9 cellular contexts compared by ENCODE assay signal in genomic region chr1:3775498-3776230, GRCh38. TPM values are rescaled to one million over a fixed set of nuclear protein-coding genes. Genes with fewer than 3 reads are reported as not detected.
DNase-seq lines count a peak whose midpoint lies in the region; ATAC-seq and TF ChIP-seq lines count a peak whose summit lies in the region.
"Had no signal": no experiment of that assay in that cellular context is flagged by ENCODE, and none has a peak within 500 bp of the region (broad histone marks: within the 10 kb centered on the region; RNA-seq: fewer than 3 reads in every experiment).

No MANE protein-coding gene starts in this region.

- H3K36me3 Mint-ChIP-seq in activated naive CD8-positive, alpha-beta T cell treated with anti-CD3 and anti-CD28 coated beads, Interleukin-2, amount 50 U/mL, for 24 hours (ENCODE audit: low read depth) = peaks cover 10% of the 10 kb centered on the region

- H4K8ac ChIP-seq in IMR-90 (ENCODE audit: low read depth in 2 of 2, low read length in 2 of 2) = peak overlapping the region; percentile 37 to 74; a peak in 3 of 4 replicates

- BruUV-seq in IMR-90 (replicated peaks; lab: Mats Ljungman, UMichigan) = no TSS peak

- intact Hi-C loops in IMR-90 (cut with micrococcal nuclease) = no loop called here

- dilution Hi-C loops in IMR-90 (cut with HindIII; ENCODE audit: low sequenced_read_pairs, unreplicated experiment) = no loop called here

- no peak overlapping the region for H2BK20ac ChIP-seq in IMR-90 (ENCODE audit: low read depth, low read length)

- H3K4me3 Mint-ChIP-seq in activated naive CD8-positive, alpha-beta T cell treated with anti-CD3 and anti-CD28 coated beads, Interleukin-2, amount 50 U/mL, for 24 hours = no peak overlapping the region

- H2AK5ac ChIP-seq in IMR-90 (ENCODE audit: low read depth, low read length) = no peak overlapping the region

- DNase-seq in DND-41 (peak; percentile 43), IMR-90 (peak; percentile 59), SHP77 (lab: John Stamatoyannopoulos, UW) (peak; percentile 77 to 91), hepatic stellate cell (ENCODE audit: low spot score) (peak; percentile 87)
- DNase-seq in activated naive CD8-positive, alpha-beta T cell treated with anti-CD3 and anti-CD28 coated beads, Interleukin-2, amount 50 U/mL, for 24 hours = peak; percentile 46
- DNase-seq in stimulated activated CD4-positive, alpha-beta T cell treated with anti-CD3 and anti-CD28 coated beads, Interleukin-2, amount 100 ng/mL, for 24 hours = peak; percentile 53 to 62

- no peaks in the 10 kb centered on the region for H3K9me3 Mint-ChIP-seq in activated naive CD8-positive, alpha-beta T cell treated with anti-CD3 and anti-CD28 coated beads, Interleukin-2, amount 50 U/mL, for 24 hours

- no peak overlapping the region for H3K18ac ChIP-seq in IMR-90 (ENCODE audit: low read depth, low read length)

- WGBS in IMR-90 (ENCODE audit: extremely low coverage in 2 of 2, insufficient read length in 1 of 2), 2 experiments = 49% methylated on average over 7 of the region's 27 CpGs; no CpG with 5 or more reads in 1 of the 2 experiments

- H3K9ac ChIP-seq in DND-41 (ENCODE audit: low read depth, low read length) (no peak overlapping the region), IMR-90 (ENCODE audit: low read depth, low read length) (no peak overlapping the region)

- H2BK15ac ChIP-seq in IMR-90 (ENCODE audit: low read depth, low read length) = no peak overlapping the region

- H4K91ac ChIP-seq in IMR-90 (ENCODE audit: insufficient read depth, low read depth, low read length) = no peak overlapping the region

- no peak overlapping the region for H3K56ac ChIP-seq in IMR-90 (ENCODE audit: extremely low read depth, insufficient read depth, low read length)

- H2AFZ ChIP-seq in DND-41 (ENCODE audit: low read depth, low read length) = no peak overlapping the region
- peak overlapping the region; percentile 89 for H2AFZ ChIP-seq in IMR-90 (replicated peaks; ENCODE audit: low read length, poor library complexity)

- POLR2A ChIA-PET in IMR-90 (lab: Charles Lee; ENCODE audit: unreplicated experiment) = no interaction called here

- TF ChIP-seq CTCF in DND-41 (IDR thresholded peaks at IDR 0.05; ENCODE audit: borderline replicate concordance, extremely low read depth, low read length, poor library complexity, severe bottlenecking) (peak; percentile 62), IMR-90 (conservative IDR thresholded peaks at IDR 0.05; ENCODE audit: low read depth, low read length) (0 out of 2 replicates have a peak, but pooled peaks have one; percentile 9)

- H4K5ac ChIP-seq in IMR-90 (ENCODE audit: low read depth, low read length) = 0 out of 2 replicates have a peak overlapping the region, but pooled peaks have one; percentile 16

- H3K4me1 Mint-ChIP-seq in activated naive CD8-positive, alpha-beta T cell treated with anti-CD3 and anti-CD28 coated beads, Interleukin-2, amount 50 U/mL, for 24 hours = peaks cover 17% of the 10 kb centered on the region

- H3K36me3 ChIP-seq in DND-41 (ENCODE audit: insufficient read depth, low read length) (peaks cover 19% of the 10 kb centered on the region), IMR-90 (ENCODE audit: control insufficient read depth, insufficient read depth, low read length) (peaks cover 16% of the 10 kb centered on the region)

- H3K23ac ChIP-seq in IMR-90 (ENCODE audit: low read depth, low read length) = no peak overlapping the region

- H4K20me1 ChIP-seq in DND-41 (ENCODE audit: insufficient read depth, low read length) (peaks cover 24% of the 10 kb centered on the region), IMR-90 (ENCODE audit: insufficient read depth, low read length) (no peaks in the 10 kb centered on the region)

- H3K27me3 ChIP-seq in DND-41 (ENCODE audit: insufficient read depth, low read length, poor library complexity) (no peaks in the 10 kb centered on the region), IMR-90 (ENCODE audit: control insufficient read depth, insufficient read depth, low read length) (no peaks in the 10 kb centered on the region)

- no peak overlapping the region for H3K27ac Mint-ChIP-seq in activated naive CD8-positive, alpha-beta T cell treated with anti-CD3 and anti-CD28 coated beads, Interleukin-2, amount 50 U/mL, for 24 hours

- H3K9me3 ChIP-seq in DND-41 (ENCODE audit: insufficient read depth, low read length, severe bottlenecking) (no peaks in the 10 kb centered on the region), IMR-90 (ENCODE audit: control insufficient read depth, insufficient read depth, low read length) (no peaks in the 10 kb centered on the region)

- no peak overlapping the region for H2BK120ac ChIP-seq in IMR-90 (ENCODE audit: low read depth, low read length)

- in situ Hi-C loops in IMR-90 (cut with MboI; ENCODE audit: low sequenced_read_pairs) = no loop called here

- ATAC-seq in DND-41 (ENCODE audit: insufficient read depth, low read depth) = peak; percentile 68
- peak; percentile 59 for ATAC-seq in IMR-90 (ENCODE audit: low read depth)
- ATAC-seq in activated naive CD8-positive, alpha-beta T cell treated with anti-CD3 and anti-CD28 coated beads, Interleukin-2, amount 50 U/mL, for 24 hours = peak; percentile 44
- no peak for ATAC-seq in GM18519 (IDR thresholded peaks at IDR 0.05; ENCODE audit: low FRiP score, unreplicated experiment)
- no peak for ATAC-seq in GM19395 (IDR thresholded peaks at IDR 0.05; ENCODE audit: unreplicated experiment)

- no peaks in the 10 kb centered on the region for H3K27me3 Mint-ChIP-seq in activated naive CD8-positive, alpha-beta T cell treated with anti-CD3 and anti-CD28 coated beads, Interleukin-2, amount 50 U/mL, for 24 hours

- H3K27ac ChIP-seq in DND-41 (ENCODE audit: low read length) (no peak overlapping the region), IMR-90 (ENCODE audit: insufficient read depth, low read length) (no peak overlapping the region)

- H3K79me1 ChIP-seq in IMR-90 (ENCODE audit: low read depth in 1 of 2, low read length in 2 of 2) = no peaks in the 10 kb centered on the region

- H3K4me2 ChIP-seq in DND-41 (ENCODE audit: insufficient read depth, low read length) (no peak overlapping the region), IMR-90 (ENCODE audit: low read depth, low read length) (peak overlapping the region; percentile 55; the same call in 1 of the 2 replicates)

- H2AK9ac ChIP-seq in IMR-90 (replicated peaks; ENCODE audit: low read depth, low read length, poor library complexity) = peak overlapping the region; percentile 52

- H3K79me2 ChIP-seq in DND-41 (ENCODE audit: insufficient read depth, low read length) = no peaks in the 10 kb centered on the region

- no peaks in the 10 kb centered on the region for H3K4me1 ChIP-seq in DND-41 (ENCODE audit: insufficient read depth, low read length)
- peaks cover 18% of the 10 kb centered on the region for H3K4me1 ChIP-seq in IMR-90 (ENCODE audit: control insufficient read depth, insufficient read depth, low read length)

- H3K14ac ChIP-seq in IMR-90 (replicated peaks; ENCODE audit: low read depth, low read length) = no peak overlapping the region

- TF ChIP-seq POLR2A in IMR-90 (IDR thresholded peaks at IDR 0.05; ENCODE audit: low read depth, low read length) = no peak

- CTCF ChIA-PET in IMR-90 (lab: Yijun Ruan, JAX) = interaction anchor here (1.2 kb wide), 1 partner anchor 80 kb away, joined by 3 read pairs; no protein-coding TSS in a partner anchor

- H2BK5ac ChIP-seq in IMR-90 (ENCODE audit: low read depth, low read length, poor library complexity, severe bottlenecking) = no peak overlapping the region

- H3K4ac ChIP-seq in IMR-90 (ENCODE audit: low read depth, low read length) = no peak overlapping the region

- TF ChIP-seq RAD21 in IMR-90 (IDR thresholded peaks at IDR 0.05; ENCODE audit: low read length) = no peak

- H3K9me1 ChIP-seq in IMR-90 (ENCODE audit: insufficient read depth, low read length) = peaks cover 4% of the 10 kb centered on the region; the same call in 1 of the 2 replicates

- H3K4me3 ChIP-seq in DND-41 (ENCODE audit: low read depth in 1 of 2, low read length in 2 of 2) = no peak overlapping the region
- no peak overlapping the region for H3K4me3 ChIP-seq in IMR-90 (ENCODE audit: insufficient read depth, low read depth, low read length)

TF ChIP-seq in IMR-90, 13 proteins besides CTCF, POLR2A, EP300 and RAD21:
- TF ChIP-seq CEBPB (IDR thresholded peaks at IDR 0.05; ENCODE audit: low read depth, low read length) (no peak), MAZ (IDR thresholded peaks at IDR 0.05; ENCODE audit: borderline replicate concordance, low read depth, low read length) (peak; percentile 12; the same call in 1 of the 2 replicates), RFX5 (IDR thresholded peaks at IDR 0.05; ENCODE audit: low read depth, low read length) (no peak), USF2 (IDR thresholded peaks at IDR 0.05; ENCODE audit: low read depth, low read length) (no peak), RCOR1 (IDR thresholded peaks at IDR 0.05; ENCODE audit: insufficient replicate concordance, low read length) (no peak), FOS (IDR thresholded peaks at IDR 0.05; ENCODE audit: low read depth, low read length) (no peak), NFE2L2 (IDR thresholded peaks at IDR 0.05; ENCODE audit: low read depth, low read length) (no peak), MXI1 (IDR thresholded peaks at IDR 0.05; ENCODE audit: borderline replicate concordance, low read depth, low read length) (no peak), MAFK (IDR thresholded peaks at IDR 0.05; ENCODE audit: low read depth, low read length) (no peak)

RNA-seq across cellular contexts. Expression of gene SMIM1, which starts 3.1 kb away (rescaled TPM):
- total RNA-seq in IMR-90 (2012; rRNA removed) = 0.90 and 1.9 TPM in 2 replicates
- 3.4 and 7.6 TPM in 2 replicates for polyA plus RNA-seq in IMR-90 (2012; rRNA removed)
- 2.4 and 11.2 TPM in 2 replicates for polyA plus RNA-seq in IMR-90 (2012; cell fraction: cytosol; rRNA removed)
- 1.2 and 5.9 TPM in 2 replicates for polyA plus RNA-seq in IMR-90 (2012; cell fraction: nucleus; rRNA removed; ENCODE audit: low replicate concordance)
- total RNA-seq: T-helper 2 cell treated with Interferon-gamma antibody and Interleukin-4, amounts not matched to agents 100 ng/mL and 5 ng/mL, for 36 hours had no signal

RNA-seq across cellular contexts. Expression of gene LRRC47, which starts 20.6 kb away (rescaled TPM):
- total RNA-seq in IMR-90 (2012; rRNA removed) = 15.2 and 23.1 TPM in 2 replicates
- polyA plus RNA-seq in IMR-90 (2012; rRNA removed) = 19.2 and 19.7 TPM in 2 replicates
- polyA plus RNA-seq in IMR-90 (2012; cell fraction: cytosol; rRNA removed) = 18.0 and 18.8 TPM in 2 replicates
- polyA plus RNA-seq in IMR-90 (2012; cell fraction: nucleus; rRNA removed; ENCODE audit: low replicate concordance) = 28.6 and 36.5 TPM in 2 replicates

RNA-seq across cellular contexts. Expression of gene CCDC27, which starts 23.4 kb away (rescaled TPM):
- total RNA-seq in IMR-90 (2012; rRNA removed) = not detected in 2 replicates
- not detected in 2 replicates for polyA plus RNA-seq in IMR-90 (2012; rRNA removed)
- polyA plus RNA-seq in IMR-90 (2012; cell fraction: cytosol; rRNA removed) = not detected in 2 replicates
- not detected in 2 replicates for polyA plus RNA-seq in IMR-90 (2012; cell fraction: nucleus; rRNA removed; ENCODE audit: low replicate concordance)
- total RNA-seq: T-helper 2 cell treated with Interferon-gamma antibody and Interleukin-4, amounts not matched to agents 100 ng/mL and 5 ng/mL, for 36 hours had no signal

Comparison
In these comparisons a context has a peak if more than half of its experiments do, and no peak if none do; other contexts are left out.
1. ATAC-seq: peak in DND-41 (single experiment), IMR-90 (single experiment) and activated naive CD8-positive, alpha-beta T cell treated with anti-CD3 and anti-CD28 coated beads, Interleukin-2, amount 50 U/mL, for 24 hours (single experiment); none in GM18519 (single experiment) and GM19395 (single experiment).
2. Peak in every context shown above with its lines, with median percentiles within 50 percentile points of each other: DNase-seq.